ENCODE assay signal across 14 cellular contexts in genomic region chrX:11064851-11065600, GRCh38. TPM values are rescaled to one million over a fixed set of nuclear protein-coding genes. Genes with fewer than 3 reads are reported as not detected.
A peak's percentile ranks its signal among the peaks of the same experiment; 100 is the strongest.
DNase-seq lines count a peak whose midpoint lies in the region; ATAC-seq and TF ChIP-seq lines count a peak whose summit lies in the region.
"Had no signal": no experiment of that assay in that cellular context is flagged by ENCODE, and none has a peak within 500 bp of the region (broad histone marks: within the 10 kb centered on the region; RNA-seq: fewer than 3 reads in every experiment).

No MANE protein-coding gene starts in this region.

- no peaks in the 10 kb centered on the region for H3K27me3 ChIP-seq in body of pancreas

- H3K4me1 Mint-ChIP-seq in type B pancreatic cell (ENCODE audit: unreplicated experiment) = peaks cover 5% of the 10 kb centered on the region
- peaks cover 5% of the 10 kb centered on the region for H3K4me1 Mint-ChIP-seq in progenitor cell of endocrine pancreas (ENCODE audit: low read depth)
- H3K4me1 Mint-ChIP-seq: immature natural killer cell had no signal

- no peaks in the 10 kb centered on the region for H3K36me3 ChIP-seq in body of pancreas (replicated peaks in 1 of 2; ENCODE audit: insufficient read depth in 1 of 2, low read depth in 2 of 2)
- H3K36me3 ChIP-seq: right lobe of liver had no signal

- H3K9me3 Mint-ChIP-seq in type B pancreatic cell (no peaks in the 10 kb centered on the region), progenitor cell of endocrine pancreas (ENCODE audit: low read depth) (peaks cover 9% of the 10 kb centered on the region)
- H3K9me3 Mint-ChIP-seq: activated T-helper 1 cell treated with anti-CD3 and anti-CD28 coated beads, Interleukin-12 subunit alpha, Interleukin-12 subunit beta, Interleukin-2, Interleukin-4 antibody, amounts not matched to agents 30 ng/mL and 10 ng/mL and 1 ng/mL, durations not matched to agents 14 hours and 24 hours and 36 hours had no signal

- TF ChIP-seq CTCF in body of pancreas (IDR thresholded peaks at IDR 0.05) (no peak), type B pancreatic cell (conservative IDR thresholded peaks at IDR 0.05) (no peak), progenitor cell of endocrine pancreas (IDR thresholded peaks at IDR 0.05; ENCODE audit: unreplicated experiment) (no peak)

- ATAC-seq in body of pancreas (peak; percentile 33), GM21786 (IDR thresholded peaks at IDR 0.05; ENCODE audit: unreplicated experiment) (no peak)
- ATAC-seq: right lobe of liver had no signal

- H3K27ac ChIP-seq in body of pancreas = peak overlapping the region in 1 of 4 donors; percentile 34
- H3K27ac ChIP-seq: KMS-11, right lobe of liver had no signal

- H3K9me3 ChIP-seq in body of pancreas = no peaks in the 10 kb centered on the region
- H3K9me3 ChIP-seq: right lobe of liver had no signal

- H3K4me3 Mint-ChIP-seq in type B pancreatic cell (no peak overlapping the region), progenitor cell of endocrine pancreas (ENCODE audit: low read depth) (no peak overlapping the region)
- H3K4me3 Mint-ChIP-seq: activated T-helper 1 cell treated with anti-CD3 and anti-CD28 coated beads, Interleukin-12 subunit alpha, Interleukin-12 subunit beta, Interleukin-2, Interleukin-4 antibody, amounts not matched to agents 30 ng/mL and 10 ng/mL and 1 ng/mL, durations not matched to agents 14 hours and 24 hours and 36 hours; immature natural killer cell had no signal

- H3K27ac Mint-ChIP-seq in type B pancreatic cell (peak overlapping the region; percentile 65), progenitor cell of endocrine pancreas (no peak overlapping the region)
- H3K27ac Mint-ChIP-seq: activated T-helper 1 cell treated with anti-CD3 and anti-CD28 coated beads, Interleukin-12 subunit alpha, Interleukin-12 subunit beta, Interleukin-2, Interleukin-4 antibody, amounts not matched to agents 30 ng/mL and 10 ng/mL and 1 ng/mL, durations not matched to agents 14 hours and 24 hours and 36 hours; immature natural killer cell had no signal

- H3K27me3 Mint-ChIP-seq in type B pancreatic cell (no peaks in the 10 kb centered on the region), progenitor cell of endocrine pancreas (no peaks in the 10 kb centered on the region)

- peak; percentile 8 for DNase-seq in NCI-H2196 (lab: John Stamatoyannopoulos, UW; ENCODE audit: unreplicated experiment)
- DNase-seq in NCI-H2196 treated with DMSO at 0.1 percent for 48 hours (lab: John Stamatoyannopoulos, UW; ENCODE audit: unreplicated experiment) = no peak
- no peak for DNase-seq in body of pancreas
- peak; percentile 22 for DNase-seq in inferior parietal cortex (ENCODE audit: extremely low spot score)
- DNase-seq in type B pancreatic cell (ENCODE audit: extremely low spot score, unreplicated experiment) = no peak
- no peak for DNase-seq in progenitor cell of endocrine pancreas (ENCODE audit: low spot score, unreplicated experiment)
- no peak for DNase-seq in ureter (ENCODE audit: low spot score)
- DNase-seq: 8988T, immature natural killer cell, NCI-H82, right lobe of liver had no signal

- 57 to 61% methylated on average over 8 of the region's 8 CpGs for WGBS in body of pancreas, 2 donors

- no peak overlapping the region for H3K4me3 ChIP-seq in body of pancreas
- H3K4me3 ChIP-seq: right lobe of liver had no signal

- intact Hi-C loops in body of pancreas (cut with DNase I) = no loop called here

- H3K36me3 Mint-ChIP-seq in type B pancreatic cell (no peaks in the 10 kb centered on the region), progenitor cell of endocrine pancreas (ENCODE audit: insufficient read depth) (no peaks in the 10 kb centered on the region)
- H3K36me3 Mint-ChIP-seq: immature natural killer cell had no signal

- no peak for TF ChIP-seq POLR2A in body of pancreas (IDR thresholded peaks at IDR 0.05)

- no peaks in the 10 kb centered on the region for H3K4me1 ChIP-seq in body of pancreas
- H3K4me1 ChIP-seq: right lobe of liver had no signal

RNA-seq across cellular contexts. Expression of gene HCCS, which starts 46.1 kb away (rescaled TPM):
- total RNA-seq in body of pancreas = 1 to 10 TPM; 4.4 to 7.3 TPM
- 28.0 and 39.7 TPM in 2 replicates for total RNA-seq in type B pancreatic cell (ENCODE audit: low replicate concordance)
- 19.3 and 20.9 TPM in 2 replicates for total RNA-seq in progenitor cell of endocrine pancreas
- 21.9 TPM for total RNA-seq in ureter

Comparison
In these comparisons a context has a peak if more than half of its experiments do, and no peak if none do; other contexts are left out.
1. DNase-seq: peak in NCI-H2196 (single experiment) and inferior parietal cortex (single experiment); none in NCI-H2196 treated with DMSO at 0.1 percent for 48 hours (single experiment), body of pancreas (0 of 4), type B pancreatic cell (single experiment), progenitor cell of endocrine pancreas (single experiment) and ureter (single experiment).